In genomic region chr2:191894681-191895147, GRCh38 we compare ENCODE assay signal across 13 cellular contexts. TPM values are rescaled to one million over a fixed set of nuclear protein-coding genes. Genes with fewer than 3 reads are reported as not detected.
DNase-seq lines count a peak whose midpoint lies in the region; ATAC-seq and TF ChIP-seq lines count a peak whose summit lies in the region.
"Had no signal": no experiment of that assay in that cellular context is flagged by ENCODE, and none has a peak within 500 bp of the region (broad histone marks: within the 10 kb centered on the region; RNA-seq: fewer than 3 reads in every experiment).

No MANE protein-coding gene starts in this region.

- H3K4me1 ChIP-seq in stomach, result peaks cover 0 to 4% (median 0%) of the 10 kb centered on the region in 4 donors
- H3K4me1 ChIP-seq: right atrium auricular region had no signal

- no peaks in the 10 kb centered on the region for H3K36me3 ChIP-seq in BJ (ENCODE audit: control insufficient read depth, insufficient read depth, low read length)
- no peaks in the 10 kb centered on the region for H3K36me3 ChIP-seq in stomach
- H3K36me3 ChIP-seq: right atrium auricular region had no signal

- H3K4me1 Mint-ChIP-seq in HFFc6 (ENCODE audit: low read depth), result peaks cover 71% of the 10 kb centered on the region
- no peaks in the 10 kb centered on the region for H3K4me1 Mint-ChIP-seq in activated T-helper 17 cell treated with anti-CD3 and anti-CD28 coated beads, Interleukin-2, amount 50 U/mL, for 72 hours
- H3K4me1 Mint-ChIP-seq: CD4-positive, alpha-beta memory T cell had no signal

- H3K4me3 Mint-ChIP-seq in HFFc6, result peak overlapping the region; percentile 74
- no peak overlapping the region for H3K4me3 Mint-ChIP-seq in activated T-helper 17 cell treated with anti-CD3 and anti-CD28 coated beads, Interleukin-2, amount 50 U/mL, for 72 hours
- H3K4me3 Mint-ChIP-seq: activated T-helper 1 cell treated with anti-CD3 and anti-CD28 coated beads, Interleukin-12 subunit alpha, Interleukin-12 subunit beta, Interleukin-2, Interleukin-4 antibody, amounts not matched to agents 30 ng/mL and 10 ng/mL and 1 ng/mL, durations not matched to agents 14 hours and 24 hours and 36 hours; CD4-positive, alpha-beta memory T cell had no signal

- no peak for TF ChIP-seq CTCF in BJ (IDR thresholded peaks at IDR 0.05; ENCODE audit: insufficient read depth, low read depth, low read length)
- no peak for TF ChIP-seq CTCF in HFFc6 (IDR thresholded peaks at IDR 0.05)
- TF ChIP-seq CTCF in stomach (IDR thresholded peaks at IDR 0.05), result no peak

- CTCF ChIA-PET in BJ (lab: Yijun Ruan, JAX), result interaction anchor here (0.9 to 1.0 kb wide), 2 partner anchors 83 to 267 kb away, joined by 4 read pairs; no protein-coding TSS in a partner anchor

- TF ChIP-seq POLR2A in stomach (IDR thresholded peaks at IDR 0.05), result no peak

- peak; percentile 59 for DNase-seq in BJ (ENCODE audit: low read depth)
- DNase-seq in HFFc6, result peak; percentile 84
- DNase-seq in iris pigment epithelial cell (ENCODE audit: low read depth), result peak; percentile 83
- DNase-seq in NCI-H510A treated with DMSO at 0.1 percent for 48 hours (lab: John Stamatoyannopoulos, UW), result no peak
- no peak for DNase-seq in stomach
- no peak for DNase-seq in central memory CD4-positive, alpha-beta T cell
- DNase-seq: CD4-positive, alpha-beta memory T cell; Kasumi-1 had no signal

- H3K27ac ChIP-seq in stomach, result no peak overlapping the region
- H3K27ac ChIP-seq: right atrium auricular region had no signal

- WGBS in stomach, 5 donors, result 43 to 61% (median 47%) methylated on average over 3 of the region's 3 CpGs

- peaks cover 9% of the 10 kb centered on the region for H3K9me3 Mint-ChIP-seq in HFFc6
- no peaks in the 10 kb centered on the region for H3K9me3 Mint-ChIP-seq in activated T-helper 17 cell treated with anti-CD3 and anti-CD28 coated beads, Interleukin-2, amount 50 U/mL, for 72 hours
- H3K9me3 Mint-ChIP-seq: activated T-helper 1 cell treated with anti-CD3 and anti-CD28 coated beads, Interleukin-12 subunit alpha, Interleukin-12 subunit beta, Interleukin-2, Interleukin-4 antibody, amounts not matched to agents 30 ng/mL and 10 ng/mL and 1 ng/mL, durations not matched to agents 14 hours and 24 hours and 36 hours had no signal

- POLR2A ChIA-PET in BJ (lab: Charles Lee), result no interaction called here

- H3K27me3 Mint-ChIP-seq in HFFc6 (ENCODE audit: insufficient read depth), result no peaks in the 10 kb centered on the region
- H3K27me3 Mint-ChIP-seq in activated T-helper 17 cell treated with anti-CD3 and anti-CD28 coated beads, Interleukin-2, amount 50 U/mL, for 72 hours, result peaks cover 19% of the 10 kb centered on the region

- H3K4me3 ChIP-seq in BJ (ENCODE audit: low read depth, low read length) (no peak overlapping the region), stomach (no peak overlapping the region)
- H3K4me3 ChIP-seq: right atrium auricular region had no signal

- peak; percentile 35 for ATAC-seq in activated T-helper 17 cell treated with anti-CD3 and anti-CD28 coated beads, Interleukin-2, amount 50 U/mL, for 72 hours (replicated peaks)
- no peak for ATAC-seq in GM19035 (IDR thresholded peaks at IDR 0.05; ENCODE audit: unreplicated experiment)
- ATAC-seq: left lobe of liver had no signal

- H3K9me3 ChIP-seq in stomach, result no peaks in the 10 kb centered on the region

- peaks cover 18% of the 10 kb centered on the region for H3K36me3 Mint-ChIP-seq in HFFc6 (ENCODE audit: low read depth)
- H3K36me3 Mint-ChIP-seq in activated T-helper 17 cell treated with anti-CD3 and anti-CD28 coated beads, Interleukin-2, amount 50 U/mL, for 72 hours (ENCODE audit: low read depth), result no peaks in the 10 kb centered on the region
- H3K36me3 Mint-ChIP-seq: CD4-positive, alpha-beta memory T cell had no signal

- TF ChIP-seq EP300 in stomach (IDR thresholded peaks at IDR 0.05), result no peak

- H3K27me3 ChIP-seq in BJ (ENCODE audit: control insufficient read depth, insufficient read depth, low read length), result no peaks in the 10 kb centered on the region
- no peaks in the 10 kb centered on the region for H3K27me3 ChIP-seq in stomach
- H3K27me3 ChIP-seq: right atrium auricular region had no signal

- intact Hi-C loops in stomach (cut with DNase I; ENCODE audit: low total_unique reads), result no loop called here

- H3K27ac Mint-ChIP-seq in HFFc6, result peak overlapping the region; percentile 92
- no peak overlapping the region for H3K27ac Mint-ChIP-seq in activated T-helper 17 cell treated with anti-CD3 and anti-CD28 coated beads, Interleukin-2, amount 50 U/mL, for 72 hours
- H3K27ac Mint-ChIP-seq: activated T-helper 1 cell treated with anti-CD3 and anti-CD28 coated beads, Interleukin-12 subunit alpha, Interleukin-12 subunit beta, Interleukin-2, Interleukin-4 antibody, amounts not matched to agents 30 ng/mL and 10 ng/mL and 1 ng/mL, durations not matched to agents 14 hours and 24 hours and 36 hours; CD4-positive, alpha-beta memory T cell had no signal

RNA-seq across cellular contexts. Expression of gene CAVIN2, which starts 47.8 kb away (rescaled TPM):
- polyA plus RNA-seq in BJ (2011; rRNA removed) (3.1 and 3.5 TPM in 2 replicates), stomach (10 to 100 TPM in 2 of 3 donors, 1 to 10 TPM in 1; 6.2 to 13.9 (median 13.6) TPM)
- 1.8 and 4.2 TPM in 2 replicates for polyA minus RNA-seq in BJ (2011; rRNA and poly(A)+ RNA removed)
- total RNA-seq in HFFc6 (2021; fragmentation: NEBNext Ultra II Directional; extraction: Animal tissue kit (Norgen Biotek cat#: 25700)), result 10 to 100 TPM in 4 of 6 experiments, 1 to 10 TPM in 2; 3.1 to 15.9 (median 14.5) TPM
- under 1 TPM in 1 of 2 donors, not detected in 1; 0.15 TPM for total RNA-seq in activated T-helper 17 cell treated with anti-CD3 and anti-CD28 coated beads, Interleukin-2, amount 50 U/mL, for 72 hours
- total RNA-seq in stomach, result 10 to 100 TPM in 3 of 5 donors, 1 to 10 TPM in 2; 5.8 to 46.3 (median 19.4) TPM
- total RNA-seq: activated T-helper 1 cell treated with anti-CD3 and anti-CD28 coated beads, Interleukin-12 subunit alpha, Interleukin-12 subunit beta, Interleukin-2, Interleukin-4 antibody, amounts not matched to agents 30 ng/mL and 10 ng/mL and 1 ng/mL, durations not matched to agents 14 hours and 24 hours and 36 hours; CD4-positive, alpha-beta memory T cell had no signal

Comparison
In these comparisons a context has a peak if more than half of its experiments do, and no peak if none do; other contexts are left out.
1. DNase-seq: peak in BJ (single experiment), HFFc6 (single experiment) and iris pigment epithelial cell (single experiment); none in NCI-H510A treated with DMSO at 0.1 percent for 48 hours (single experiment), stomach (single experiment) and central memory CD4-positive, alpha-beta T cell (single experiment).